In genomic region chr1:194069831-194070218, GRCh38 we compare ENCODE assay signal across 1 cellular context.
TF ChIP-seq lines count a peak whose summit lies in the region.

No MANE protein-coding gene starts in this region.

TF ChIP-seq in SK-N-SH treated with all-trans-retinoic acid at 6 μM for 48 hours, 23 proteins besides CTCF, POLR2A, EP300 and RAD21 (continued from another document):
- no peak for TF ChIP-seq POU6F1 (CRISPR knock-in tag; IDR thresholded peaks at IDR 0.05; ENCODE audit: borderline replicate concordance, low read depth)
